In the genomic region with DNA sequence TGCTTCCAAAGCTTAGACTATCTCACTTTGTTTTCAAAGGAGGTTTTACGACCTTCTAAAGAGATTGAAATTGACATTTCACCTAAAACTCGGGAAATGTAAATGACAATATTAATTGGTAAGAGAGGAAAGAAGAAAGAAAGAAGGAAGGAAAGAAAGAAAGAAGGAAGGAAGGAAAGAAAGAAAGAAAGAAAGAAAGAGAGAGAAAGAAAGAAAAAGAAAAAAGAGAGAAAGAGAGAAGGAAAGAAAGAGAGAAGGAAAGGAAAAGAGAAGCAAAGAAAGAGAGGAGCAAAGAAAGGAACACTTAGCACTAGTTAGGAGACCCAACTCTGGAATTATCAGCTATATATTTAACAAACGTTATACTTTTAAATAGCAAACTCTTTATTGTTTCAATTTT, we compare ENCODE assay signal across 34 cellular contexts. TPM values are rescaled to one million over a fixed set of nuclear protein-coding genes. Genes with fewer than 3 reads are reported as not detected.
"Had no signal": no experiment of that assay in that cellular context is flagged by ENCODE, and none has a peak within 500 bp of the region (broad histone marks: within the 10 kb centered on the region; RNA-seq: fewer than 3 reads in every experiment).

No MANE protein-coding gene starts in this region.

- H3K9me3 ChIP-seq: colonic mucosa, esophagus squamous epithelium, gastrocnemius medialis, heart right ventricle, left lung, lower lobe of right lung, mucosa of descending colon had no signal

- H3K4me1 ChIP-seq: colonic mucosa, esophagus squamous epithelium, gastrocnemius medialis, heart right ventricle, left lung, lower lobe of right lung had no signal

- H3K27me3 ChIP-seq: colonic mucosa, gastrocnemius medialis, left lung had no signal

- H3K36me3 ChIP-seq: colonic mucosa, esophagus squamous epithelium, gastrocnemius medialis, heart right ventricle, left lung, lower lobe of right lung had no signal

- DNase-seq: colonic mucosa; cortex of kidney; effector CD8-positive, alpha-beta T cell; effector memory CD8-positive, alpha-beta T cell; endodermal cell; erythroblast; esophagus squamous epithelium; foreskin fibroblast; foreskin melanocyte; gastrocnemius medialis; glutamatergic neuron; head of caudate nucleus; heart right ventricle; hippocampal formation; left cardiac atrium; left lung; left ventricle myocardium superior; lower lobe of right lung; mesenchymal stem cell; mucosa of descending colon; naive B cell had no signal

- H3K27ac ChIP-seq: colonic mucosa, epithelial cell of prostate, esophagus squamous epithelium, gastrocnemius medialis, heart right ventricle, left lung, lower lobe of right lung had no signal

- H3K4me3 ChIP-seq: colonic mucosa, esophagus squamous epithelium, gastrocnemius medialis, heart right ventricle, left lung, lower lobe of right lung, mucosa of descending colon had no signal

- FAIRE-seq: endometrium, islet of Langerhans, keratinocyte had no signal

- ATAC-seq: effector memory CD8-positive, alpha-beta T cell; esophagus mucosa; gastrocnemius medialis; heart right ventricle; left cardiac atrium; left lung; left ventricle myocardium superior; lower lobe of right lung; mucosa of descending colon had no signal

RNA-seq across cellular contexts. Expression of gene GKN1, which starts 3.7 kb away (rescaled TPM):
- total RNA-seq: colonic mucosa, dermis microvascular lymphatic vessel endothelial cell, endodermal cell, esophagus mucosa, gastrocnemius medialis, glomerular endothelial cell, heart right ventricle, left cardiac atrium, left lung, left ventricle myocardium superior, lower leg skin, lower lobe of right lung, lung microvascular endothelial cell, mesenteric fat pad, mesothelial cell of epicardium, mucosa of descending colon, myocyte had no signal

RNA-seq across cellular contexts. Expression of gene GKN2, which starts 25.4 kb away (rescaled TPM):
- total RNA-seq: dermis microvascular lymphatic vessel endothelial cell, endodermal cell, esophagus mucosa, esophagus squamous epithelium, gastrocnemius medialis, glomerular endothelial cell, heart right ventricle, kidney epithelial cell, left cardiac atrium, left ventricle myocardium superior, lower leg skin, lung microvascular endothelial cell, mesenteric fat pad, mesothelial cell of epicardium, mucosa of descending colon, myocyte had no signal
- polyA plus RNA-seq: heart right ventricle had no signal
